8 cellular contexts compared by ENCODE assay signal in the genomic region with DNA sequence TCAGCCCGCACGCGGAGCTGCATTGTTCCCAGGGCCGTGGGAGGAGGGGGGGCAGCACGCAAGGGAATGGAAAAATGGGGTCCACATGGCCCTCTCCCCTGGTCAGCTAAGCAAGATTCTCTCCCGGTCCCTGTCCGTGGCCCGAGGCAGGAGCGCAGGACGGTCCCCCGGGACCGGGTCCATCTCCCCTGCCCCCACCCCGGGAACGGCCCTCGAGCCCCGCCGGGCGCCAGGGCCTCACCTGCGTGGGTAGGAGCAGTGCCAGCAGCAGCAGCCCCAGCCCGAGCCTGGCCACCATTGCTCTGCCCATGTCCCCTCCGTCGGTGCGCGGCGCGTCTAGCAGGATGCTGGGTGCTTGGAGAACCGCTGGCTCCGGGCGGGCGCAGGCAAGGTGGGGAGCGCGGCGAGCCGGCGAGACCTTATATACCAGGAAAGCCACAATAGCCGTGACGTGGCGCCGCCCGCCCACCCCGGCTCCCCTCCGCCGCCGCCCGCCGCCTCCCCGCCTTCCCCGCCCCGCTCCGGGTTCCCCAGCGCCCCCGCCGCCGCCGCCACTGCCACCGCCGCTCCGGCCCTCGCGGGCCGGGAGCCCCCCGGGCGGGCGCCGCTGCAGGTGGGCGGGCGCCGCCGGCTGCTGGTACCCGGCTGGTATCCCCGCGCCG. TPM values are rescaled to one million over a fixed set of nuclear protein-coding genes. Genes with fewer than 3 reads are reported as not detected.
DNase-seq lines count a peak whose midpoint lies in the region; ATAC-seq and TF ChIP-seq lines count a peak whose summit lies in the region.

A gene with protein sequence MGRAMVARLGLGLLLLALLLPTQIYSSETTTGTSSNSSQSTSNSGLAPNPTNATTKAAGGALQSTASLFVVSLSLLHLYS (minus strand): TSS at position 393 of the 662 bp plus-strand sequence. CDS start 83 bp downstream, at position 310.

- 0 to 1% methylated on average over 15 to 73 of the region's 73 CpGs for WGBS in endodermal cell (ENCODE audit: insufficient coverage in 1 of 2, insufficient read length in 1 of 2), 2 experiments

- H3K4me1 Mint-ChIP-seq in T-helper 17 cell, result peaks cover 7% of the 10 kb centered on the region
- peaks cover 16% of the 10 kb centered on the region for H3K4me1 Mint-ChIP-seq in endodermal cell
- peaks cover 25 to 33% (median 31%) of the 10 kb centered on the region in 3 donors for H3K4me1 Mint-ChIP-seq in naive B cell

- H3K27ac Mint-ChIP-seq in T-helper 17 cell (no peak within 1 kb of the TSS), endodermal cell (peak within 1 kb of the TSS; percentile 93), naive B cell (peak within 1 kb of the TSS in 5 of 6 donors; percentile 72 to 97 (median 93))

- H3K27me3 ChIP-seq in endodermal cell (ENCODE audit: control insufficient read depth, insufficient read depth, low read length, poor library complexity, severe bottlenecking) (no peaks in the 10 kb centered on the region), vagina (no peaks in the 10 kb centered on the region)

- TF ChIP-seq CTCF in C4-2B (conservative IDR thresholded peaks at IDR 0.05) (no peak), endodermal cell (conservative IDR thresholded peaks at IDR 0.05) (no peak), vagina (IDR thresholded peaks at IDR 0.05) (no peak)

- H3K9me3 ChIP-seq in T-helper 17 cell (ENCODE audit: control insufficient read depth, low read length, poor library complexity, severe bottlenecking) (no peaks in the 10 kb centered on the region), endodermal cell (ENCODE audit: control insufficient read depth, low read length) (no peaks in the 10 kb centered on the region), vagina (no peaks in the 10 kb centered on the region)

- TF ChIP-seq POLR2A in vagina (IDR thresholded peaks at IDR 0.05), result no peak

- H3K9ac ChIP-seq in endodermal cell (ENCODE audit: extremely low read depth, low read length, poor library complexity, severe bottlenecking), result peak within 1 kb of the TSS; percentile 99

- intact Hi-C loops in vagina (cut with DNase I), result no loop called here

- ATAC-seq in GM19395 (IDR thresholded peaks at IDR 0.05; ENCODE audit: unreplicated experiment), result peak; percentile 48
- ATAC-seq in T-helper 17 cell, result peak; percentile 45
- ATAC-seq in naive B cell (ENCODE audit: low read depth in 2 of 2), result peak; percentile 64 to 69

- no peak for DNase-seq in Jurkat, Clone E6-1 (ENCODE audit: low read depth, low spot score)
- DNase-seq in T-helper 17 cell (no peak), endodermal cell (peak; percentile 92), naive B cell (peak; percentile 75), vagina (ENCODE audit: extremely low spot score in 2 of 2) (no peak), SW 1271 (lab: John Stamatoyannopoulos, UW) (no peak)

- H3K36me3 ChIP-seq in endodermal cell (ENCODE audit: control insufficient read depth, insufficient read depth, low read length) (peaks cover 10% of the 10 kb centered on the region), vagina (no peaks in the 10 kb centered on the region)

- H3K4me3 Mint-ChIP-seq in T-helper 17 cell, result peak within 1 kb of the TSS; percentile 84
- peak within 1 kb of the TSS; percentile 96 for H3K4me3 Mint-ChIP-seq in endodermal cell
- H3K4me3 Mint-ChIP-seq in naive B cell, result peak within 1 kb of the TSS; percentile 96 to 99 (median 97)

- peaks cover 48% of the 10 kb centered on the region for H3K27me3 Mint-ChIP-seq in T-helper 17 cell
- H3K27me3 Mint-ChIP-seq in endodermal cell (ENCODE audit: insufficient read depth), result no peaks in the 10 kb centered on the region
- H3K27me3 Mint-ChIP-seq in naive B cell, result no peaks in the 10 kb centered on the region

- H3K4me1 ChIP-seq in endodermal cell (ENCODE audit: control insufficient read depth, insufficient read depth, low read length), result no peaks in the 10 kb centered on the region
- H3K4me1 ChIP-seq in vagina, result peaks cover 25% of the 10 kb centered on the region

- H3K4me3 ChIP-seq in Jurkat, Clone E6-1 (ENCODE audit: low read length), result peak within 1 kb of the TSS; percentile 27
- H3K4me3 ChIP-seq in endodermal cell (ENCODE audit: low read length), result peak within 1 kb of the TSS; percentile 93
- H3K4me3 ChIP-seq in vagina, result peak within 1 kb of the TSS; percentile 50 to 59

- H3K27ac ChIP-seq in C4-2B (peak within 1 kb of the TSS; percentile 47), endodermal cell (ENCODE audit: low read depth, low read length) (peak within 1 kb of the TSS; percentile 99), vagina (peak within 1 kb of the TSS; percentile 57)

- H3K9me3 Mint-ChIP-seq in endodermal cell, result no peaks in the 10 kb centered on the region
- H3K9me3 Mint-ChIP-seq in naive B cell, result no peaks in the 10 kb centered on the region

- no peaks in the 10 kb centered on the region for H3K36me3 Mint-ChIP-seq in T-helper 17 cell (ENCODE audit: low read depth)
- peaks cover 32% of the 10 kb centered on the region for H3K36me3 Mint-ChIP-seq in endodermal cell (ENCODE audit: low read depth)
- peaks cover 0 to 4% of the 10 kb centered on the region in 2 donors for H3K36me3 Mint-ChIP-seq in naive B cell

RNA-seq across cellular contexts. Expression of the gene that starts here (rescaled TPM):
- polyA plus RNA-seq in Jurkat, Clone E6-1 (2012; ENCODE audit: insufficient read depth, insufficient read length), result 6.9 TPM
- total RNA-seq in T-helper 17 cell (1 to 10 TPM in 1 of 2 donors, not detected in 1; 3.3 TPM), endodermal cell (100 to 1,000 TPM; 392 to 545 TPM), vagina (86.9 TPM)
- 757 TPM for polyA plus RNA-seq in endodermal cell (2013, experiment 1 of 2)
- 674 TPM for polyA plus RNA-seq in endodermal cell (2013, experiment 2 of 2)
- 100 to 1,000 TPM in 5 of 6 donors, 10 to 100 TPM in 1; 69.7 to 206 (median 181) TPM for polyA plus RNA-seq in naive B cell (ENCODE audit: low read depth in 6 of 6)

Comparison
In these comparisons a context has a peak if more than half of its experiments do, and no peak if none do; other contexts are left out.
1. RNA of the gene that starts here (total RNA-seq): 392 to 545 TPM in endodermal cell and 86.9 TPM in vagina (single experiment); 3.3 TPM in T-helper 17 cell; every median in the first group is over 10 times any median in the second.
2. H3K27ac ChIP-seq: peak in every context shown above with its lines; median percentile 99 in endodermal cell; 57 in vagina; 47 in C4-2B.
3. DNase-seq: peak in endodermal cell (single experiment) and naive B cell (single experiment); none in Jurkat, Clone E6-1 (single experiment), T-helper 17 cell (0 of 3), vagina (0 of 2) and SW 1271 (0 of 2).
4. H3K4me3 ChIP-seq: peak in every context shown above with its lines; median percentile 93 in endodermal cell; 54 in vagina; 27 in Jurkat, Clone E6-1.
5. Peak in every context shown above with its lines, with median percentiles within 50 percentile points of each other: ATAC-seq and H3K4me3 Mint-ChIP-seq.